In the genomic region with DNA sequence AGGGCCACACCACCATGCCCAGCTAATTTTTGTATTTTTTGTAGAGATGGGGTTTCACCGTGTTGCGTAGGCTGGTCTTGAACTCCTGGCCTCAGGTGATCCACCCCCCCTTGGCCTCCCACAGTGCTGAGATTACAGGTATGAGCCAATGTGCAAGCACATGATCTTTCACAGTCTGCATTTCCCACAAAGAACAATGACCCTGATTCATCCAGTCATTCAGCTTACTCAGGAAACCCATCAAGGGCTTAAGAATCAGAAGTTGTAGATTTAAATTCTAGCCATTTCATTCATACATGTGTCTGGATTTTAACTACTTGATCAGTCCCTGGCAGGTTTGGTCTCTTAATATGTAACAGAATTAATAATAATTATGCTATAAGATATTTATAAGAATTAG, we compare ENCODE assay signal across 24 cellular contexts.
"Had no signal": no experiment of that assay in that cellular context is flagged by ENCODE, and none has a peak within 500 bp of the region (broad histone marks: within the 10 kb centered on the region; RNA-seq: fewer than 3 reads in every experiment).

No MANE protein-coding gene starts in this region.

- FAIRE-seq: RCC 7860, TTC549 had no signal

- DNase-seq: activated CD4-positive, alpha-beta T cell treated with anti-CD3 and anti-CD28 coated beads, Interleukin-2, amount 10 ng/mL, durations not matched to agents 24 days and 14 days; activated CD4-positive, alpha-beta T cell treated with anti-CD3 and anti-CD28 coated beads, Interleukin-2, amount 50 U/mL, for 48 hours; activated CD8-positive, alpha-beta T cell treated with anti-CD3 and anti-CD28 coated beads, Interleukin-2, amount 10 ng/mL, durations not matched to agents 7 days and 5 days; activated gamma-delta T cell; activated naive CD4-positive, alpha-beta T cell treated with Interleukin-2 at 50 U/mL for 16 hours; activated naive CD8-positive, alpha-beta T cell treated with anti-CD3 and anti-CD28 coated beads, Interleukin-2, amount 10 ng/mL, durations not matched to agents 7 days and 5 days; activated T-cell treated with anti-CD3 and anti-CD28 coated beads, Interleukin-2, amount 50 U/mL, for 24 hours; amygdala; cerebellar nuclear complex; NCI-H1092 treated with DMSO at 0.1 percent for 48 hours; NCI-H146; NCI-H187; NCI-H2029 treated with DMSO at 0.1 percent for 48 hours; NCI-H2107; NCI-H2171; NCI-H510A; NCI-H526; NCI-H774; PC-9; SIG-M5; SW 1271 had no signal

- H3K4me3 ChIP-seq: ascending aorta, PC-9 had no signal
